In the genomic region with DNA sequence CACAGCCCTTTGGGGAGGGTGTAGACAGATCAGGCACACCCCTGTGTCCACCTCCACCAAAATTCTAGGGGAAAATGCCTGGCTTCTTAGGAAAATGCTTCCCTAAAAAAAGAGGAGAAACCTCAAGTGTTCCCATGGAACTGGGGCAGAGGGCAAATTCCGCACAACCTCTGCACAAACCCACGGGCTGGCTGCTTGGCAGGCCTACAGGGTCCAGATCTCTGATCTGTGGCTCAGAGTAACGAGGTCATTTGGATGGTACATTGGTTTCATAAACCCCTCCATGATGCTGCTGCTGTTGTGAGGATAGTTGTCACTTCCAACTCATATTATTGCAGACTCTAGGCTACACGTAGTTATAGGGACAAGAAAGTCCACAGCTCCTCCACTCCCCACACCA, we compare ENCODE assay signal across 29 cellular contexts. TPM values are rescaled to one million over a fixed set of nuclear protein-coding genes. Genes with fewer than 3 reads are reported as not detected.
"Had no signal": no experiment of that assay in that cellular context is flagged by ENCODE, and none has a peak within 500 bp of the region (broad histone marks: within the 10 kb centered on the region; RNA-seq: fewer than 3 reads in every experiment).

No MANE protein-coding gene starts in this region.

- H3K9me3 ChIP-seq: right atrium auricular region, stomach, testis, upper lobe of left lung had no signal

- H3K27ac ChIP-seq: cardiac muscle cell, right atrium auricular region, skin epidermis, stomach, testis, upper lobe of left lung had no signal

- DNase-seq: activated CD4-positive, alpha-beta memory T cell treated with anti-CD3 and anti-CD28 coated beads, Interleukin-2, amount 10 ng/mL, durations not matched to agents 7 days and 5 days; activated CD4-positive, alpha-beta T cell treated with anti-CD3 and anti-CD28 coated beads for 48 hours; activated CD4-positive, CD25-positive, alpha-beta regulatory T cell; activated effector memory CD4-positive, alpha-beta T cell treated with Interleukin-2 at 50 U/mL for 16 hours; activated naive CD4-positive, alpha-beta T cell treated with anti-CD3 and anti-CD28 coated beads for 36 hours; activated naive CD8-positive, alpha-beta T cell treated with anti-CD3 and anti-CD28 coated beads, Interleukin-2, amount 10 ng/mL, durations not matched to agents 7 days and 5 days; activated T-cell treated with anti-CD3 and anti-CD28 coated beads, Interleukin-2, amount 50 U/mL, for 72 hours; amniotic stem cell; dermis blood vessel endothelial cell; effector memory CD4-positive, alpha-beta T cell; glutamatergic neuron; hippocampal formation; kidney glomerular epithelial cell; left ventricle myocardium superior; midbrain; natural killer cell; stimulated activated CD4-positive, alpha-beta T cell treated with anti-CD3 and anti-CD28 coated beads, Interleukin-1b, Interleukin-23, amount 100 ng/mL, for 48 hours; stomach; SW 1271; T-helper 17 cell; testis; upper lobe of left lung had no signal

- H3K36me3 ChIP-seq: cardiac muscle cell, right atrium auricular region, stomach, upper lobe of left lung had no signal

- ATAC-seq: activated T-cell treated with anti-CD3 and anti-CD28 coated beads, Interleukin-2, amount 50 U/mL, for 72 hours; esophagus mucosa; left ventricle myocardium superior; natural killer cell; T-helper 17 cell had no signal

- H3K4me3 ChIP-seq: cardiac muscle cell, right atrium auricular region, skin epidermis, stomach, testis, upper lobe of left lung had no signal

- H3K4me1 ChIP-seq: right atrium auricular region, stomach, upper lobe of left lung had no signal

- H3K27me3 ChIP-seq: cardiac muscle cell, right atrium auricular region, testis, upper lobe of left lung had no signal

RNA-seq across cellular contexts. Expression of gene LGI1, which starts 16.0 kb away (rescaled TPM):
- total RNA-seq: activated CD4-positive, alpha-beta memory T cell treated with anti-CD3 and anti-CD28 coated beads, Interleukin-2, amount 10 ng/mL, durations not matched to agents 7 days and 5 days; activated naive CD4-positive, alpha-beta T cell treated with anti-CD3 and anti-CD28 coated beads for 36 hours; activated naive CD8-positive, alpha-beta T cell treated with anti-CD3 and anti-CD28 coated beads, Interleukin-2, amount 10 ng/mL, durations not matched to agents 7 days and 5 days; activated T-cell treated with anti-CD3 and anti-CD28 coated beads, Interleukin-2, amount 50 U/mL, for 72 hours; cardiac muscle cell; dermis blood vessel endothelial cell; endothelial cell of umbilical vein; esophagus mucosa; left ventricle myocardium superior; natural killer cell; osteocyte; progenitor cell of endocrine pancreas; T-helper 17 cell; upper lobe of left lung had no signal
- polyA plus RNA-seq: cardiac muscle cell, endothelial cell of umbilical vein had no signal
